ENCODE assay signal across 1 cellular context in genomic region chr3:4994823-4995499, GRCh38.
TF ChIP-seq lines count a peak whose summit lies in the region.

No MANE protein-coding gene starts in this region.

TF ChIP-seq in HepG2, 621 proteins besides CTCF, POLR2A, EP300 and RAD21 (continued from another document):
- TF ChIP-seq, protein P1, sequence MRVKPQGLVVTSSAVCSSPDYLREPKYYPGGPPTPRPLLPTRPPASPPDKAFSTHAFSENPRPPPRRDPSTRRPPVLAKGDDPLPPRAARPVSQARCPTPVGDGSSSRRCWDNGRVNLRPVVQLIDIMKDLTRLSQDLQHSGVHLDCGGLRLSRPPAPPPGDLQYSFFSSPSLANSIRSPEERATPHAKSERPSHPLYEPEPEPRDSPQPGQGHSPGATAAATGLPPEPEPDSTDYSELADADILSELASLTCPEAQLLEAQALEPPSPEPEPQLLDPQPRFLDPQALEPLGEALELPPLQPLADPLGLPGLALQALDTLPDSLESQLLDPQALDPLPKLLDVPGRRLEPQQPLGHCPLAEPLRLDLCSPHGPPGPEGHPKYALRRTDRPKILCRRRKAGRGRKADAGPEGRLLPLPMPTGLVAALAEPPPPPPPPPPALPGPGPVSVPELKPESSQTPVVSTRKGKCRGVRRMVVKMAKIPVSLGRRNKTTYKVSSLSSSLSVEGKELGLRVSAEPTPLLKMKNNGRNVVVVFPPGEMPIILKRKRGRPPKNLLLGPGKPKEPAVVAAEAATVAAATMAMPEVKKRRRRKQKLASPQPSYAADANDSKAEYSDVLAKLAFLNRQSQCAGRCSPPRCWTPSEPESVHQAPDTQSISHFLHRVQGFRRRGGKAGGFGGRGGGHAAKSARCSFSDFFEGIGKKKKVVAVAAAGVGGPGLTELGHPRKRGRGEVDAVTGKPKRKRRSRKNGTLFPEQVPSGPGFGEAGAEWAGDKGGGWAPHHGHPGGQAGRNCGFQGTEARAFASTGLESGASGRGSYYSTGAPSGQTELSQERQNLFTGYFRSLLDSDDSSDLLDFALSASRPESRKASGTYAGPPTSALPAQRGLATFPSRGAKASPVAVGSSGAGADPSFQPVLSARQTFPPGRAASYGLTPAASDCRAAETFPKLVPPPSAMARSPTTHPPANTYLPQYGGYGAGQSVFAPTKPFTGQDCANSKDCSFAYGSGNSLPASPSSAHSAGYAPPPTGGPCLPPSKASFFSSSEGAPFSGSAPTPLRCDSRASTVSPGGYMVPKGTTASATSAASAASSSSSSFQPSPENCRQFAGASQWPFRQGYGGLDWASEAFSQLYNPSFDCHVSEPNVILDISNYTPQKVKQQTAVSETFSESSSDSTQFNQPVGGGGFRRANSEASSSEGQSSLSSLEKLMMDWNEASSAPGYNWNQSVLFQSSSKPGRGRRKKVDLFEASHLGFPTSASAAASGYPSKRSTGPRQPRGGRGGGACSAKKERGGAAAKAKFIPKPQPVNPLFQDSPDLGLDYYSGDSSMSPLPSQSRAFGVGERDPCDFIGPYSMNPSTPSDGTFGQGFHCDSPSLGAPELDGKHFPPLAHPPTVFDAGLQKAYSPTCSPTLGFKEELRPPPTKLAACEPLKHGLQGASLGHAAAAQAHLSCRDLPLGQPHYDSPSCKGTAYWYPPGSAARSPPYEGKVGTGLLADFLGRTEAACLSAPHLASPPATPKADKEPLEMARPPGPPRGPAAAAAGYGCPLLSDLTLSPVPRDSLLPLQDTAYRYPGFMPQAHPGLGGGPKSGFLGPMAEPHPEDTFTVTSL (CRISPR knock-in tag; IDR thresholded peaks at IDR 0.05; ENCODE audit: borderline replicate concordance), result peak; percentile 28; the same call in 1 of the 2 replicates
- TF ChIP-seq FOSL2 (CRISPR knock-in tag; IDR thresholded peaks at IDR 0.05), result peak; percentile 64
- no peak for TF ChIP-seq TBP (CRISPR knock-in tag; IDR thresholded peaks at IDR 0.05)
- TF ChIP-seq ZNF687 (CRISPR knock-in tag; IDR thresholded peaks at IDR 0.05), result peak; percentile 62
- no peak for TF ChIP-seq ZNF691 (CRISPR knock-in tag; IDR thresholded peaks at IDR 0.05; ENCODE audit: borderline replicate concordance, low read depth)
- peak; percentile 7; the same call in 1 of the 2 replicates for TF ChIP-seq SAP130 (CRISPR knock-in tag; IDR thresholded peaks at IDR 0.05; ENCODE audit: low read depth)
- no peak for TF ChIP-seq ZNF670 (CRISPR knock-in tag; IDR thresholded peaks at IDR 0.05; ENCODE audit: borderline replicate concordance)
- no peak for TF ChIP-seq RARG (CRISPR knock-in tag; IDR thresholded peaks at IDR 0.05; ENCODE audit: low read depth)
- TF ChIP-seq ZNF180 (CRISPR knock-in tag; IDR thresholded peaks at IDR 0.05; ENCODE audit: borderline replicate concordance, low read depth), result no peak
- no peak for TF ChIP-seq ZSCAN30 (CRISPR knock-in tag; IDR thresholded peaks at IDR 0.05)
- no peak for TF ChIP-seq SNAPC5 (CRISPR knock-in tag; IDR thresholded peaks at IDR 0.05; ENCODE audit: borderline replicate concordance)
- TF ChIP-seq MYC (CRISPR knock-in tag; IDR thresholded peaks at IDR 0.05; ENCODE audit: borderline replicate concordance), result 0 out of 2 replicates have a peak, but pooled peaks have one; percentile 19
- TF ChIP-seq DR1 (CRISPR knock-in tag; IDR thresholded peaks at IDR 0.05), result no peak
- no peak for TF ChIP-seq TEAD3 (CRISPR knock-in tag; optimal IDR thresholded peaks at IDR 0.05; ENCODE audit: borderline replicate concordance)
TF ChIP-seq in HepG2: peak in this region for 11.
